In the genomic region with DNA sequence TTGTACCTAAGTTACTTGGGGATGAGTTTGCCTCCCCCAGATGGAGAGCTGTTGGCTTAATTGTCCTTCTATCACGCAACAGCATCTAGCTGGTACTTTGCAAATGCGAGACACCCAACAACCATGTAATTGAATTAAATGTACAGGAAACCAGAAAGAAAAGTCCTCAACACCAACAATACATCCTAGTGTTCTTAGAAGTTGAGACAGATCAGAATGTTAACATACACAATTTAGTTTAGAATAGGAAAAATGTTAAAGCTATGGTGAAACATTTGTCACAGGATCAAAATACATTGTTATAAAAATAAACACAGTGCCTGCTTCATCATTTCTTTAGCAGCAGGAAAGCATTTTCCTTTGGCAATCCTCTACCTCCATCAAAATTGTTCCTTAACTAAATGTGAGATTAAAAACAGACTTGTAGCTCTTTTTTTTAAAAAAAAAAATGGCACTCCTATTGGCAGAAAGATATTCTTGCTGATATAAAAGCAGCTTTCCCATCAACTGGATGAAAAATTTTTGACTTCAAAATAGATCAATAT, we compare ENCODE assay signal across 27 cellular contexts.
"Had no signal": no experiment of that assay in that cellular context is flagged by ENCODE, and none has a peak within 500 bp of the region (broad histone marks: within the 10 kb centered on the region; RNA-seq: fewer than 3 reads in every experiment).

No MANE protein-coding gene starts in this region.

- H3K4me3 ChIP-seq: coronary artery, esophagus muscularis mucosa, lung, mucosa of descending colon, ovary, psoas muscle, sigmoid colon, stomach, thyroid gland, vagina had no signal

- DNase-seq: dermis blood vessel endothelial cell; effector memory CD4-positive, alpha-beta T cell; hypothalamus; immature natural killer cell; islet precursor cell; left ventricle myocardium superior; mucosa of descending colon; naive B cell; nucleus accumbens; ovary; posterior cingulate gyrus; psoas muscle; right cardiac atrium; sigmoid colon; stimulated activated CD4-positive, alpha-beta T cell treated with anti-CD3 and anti-CD28 coated beads, Interleukin-2, amount 100 ng/mL, for 24 hours; stimulated activated CD4-positive, alpha-beta T cell treated with anti-CD3 and anti-CD28 coated beads, Interleukin-4, amount 100 ng/mL, for 24 hours; stimulated activated naive CD4-positive, alpha-beta T cell treated with Interleukin-2 at 50 U/mL for 16 hours; stomach; thyroid gland; trophoblast cell had no signal

- H3K4me1 ChIP-seq: esophagus muscularis mucosa, psoas muscle, sigmoid colon, stomach, thyroid gland, vagina had no signal

- FAIRE-seq: endothelial cell of umbilical vein, frontal cortex had no signal

- H3K9me3 ChIP-seq: esophagus muscularis mucosa, mucosa of descending colon, ovary, psoas muscle, sigmoid colon, stomach, thyroid gland, vagina had no signal

- H3K36me3 ChIP-seq: esophagus muscularis mucosa, ovary, sigmoid colon, stomach, thyroid gland, vagina had no signal

- ATAC-seq: left ventricle myocardium superior; mucosa of descending colon; psoas muscle; right cardiac atrium; stimulated activated effector memory CD8-positive, alpha-beta T cell treated with anti-CD3 and anti-CD28 coated beads, Interleukin-12 subunit alpha, Interleukin-12 subunit beta, amount 100 ng/mL, for 72 hours had no signal

- H3K27me3 ChIP-seq: esophagus muscularis mucosa, ovary, sigmoid colon, stomach, thyroid gland, vagina had no signal

- H3K27ac ChIP-seq: coronary artery, esophagus muscularis mucosa, ovary, psoas muscle, sigmoid colon, stomach, thyroid gland, vagina had no signal
